In the genomic region with DNA sequence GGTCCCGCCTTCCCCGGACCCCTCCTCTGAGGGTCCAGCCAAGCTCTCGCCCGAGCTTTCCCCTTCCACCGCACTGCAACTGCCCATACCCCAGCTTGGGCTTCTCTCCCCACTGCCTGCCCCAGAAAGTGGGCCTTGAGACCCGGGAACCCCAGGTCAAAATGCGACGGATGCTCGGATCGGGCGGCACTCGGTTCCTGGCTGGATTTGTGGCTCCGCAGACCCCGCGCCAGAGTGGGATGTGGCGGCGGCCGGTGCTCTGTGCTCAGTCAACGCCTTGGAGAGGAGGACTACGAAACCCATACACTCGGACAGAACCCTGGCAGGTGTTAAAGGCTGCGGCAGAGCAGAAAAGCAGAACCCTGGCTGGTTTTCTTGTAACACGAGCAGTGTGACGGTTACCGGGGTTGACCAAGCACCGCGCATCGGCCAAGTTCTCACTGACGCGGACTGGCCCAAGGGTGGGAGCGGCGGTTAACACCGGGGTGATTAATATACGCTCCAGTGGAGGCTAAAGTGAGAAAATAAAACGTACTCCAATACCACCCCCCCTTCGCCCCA, we compare ENCODE assay signal across 9 cellular contexts. TPM values are rescaled to one million over a fixed set of nuclear protein-coding genes. Genes with fewer than 3 reads are reported as not detected.
DNase-seq lines count a peak whose midpoint lies in the region; ATAC-seq and TF ChIP-seq lines count a peak whose summit lies in the region.
"Had no signal": no experiment of that assay in that cellular context is flagged by ENCODE, and none has a peak within 500 bp of the region (broad histone marks: within the 10 kb centered on the region; RNA-seq: fewer than 3 reads in every experiment).

No MANE protein-coding gene starts in this region.

- H3K9me3 ChIP-seq in left ventricle myocardium inferior (replicated peaks): no peaks in the 10 kb centered on the region

- intact Hi-C loops in left ventricle myocardium inferior (cut with micrococcal nuclease): no loop called here

- H3K27me3 ChIP-seq in left ventricle myocardium inferior (ENCODE audit: low read depth): peaks cover 64% of the 10 kb centered on the region

- H3K4me1 ChIP-seq in left ventricle myocardium inferior: peaks cover 25% of the 10 kb centered on the region

- TF ChIP-seq CTCF in left ventricle myocardium inferior (IDR thresholded peaks at IDR 0.05; ENCODE audit: borderline replicate concordance): no peak

- H3K36me3 ChIP-seq in left ventricle myocardium inferior: no peaks in the 10 kb centered on the region

- H3K4me3 ChIP-seq in left ventricle myocardium inferior: peak overlapping the region; percentile 70
- peak overlapping the region; percentile 17 for H3K4me3 ChIP-seq in skeletal muscle cell (ENCODE audit: low read depth, low read length)

- DNase-seq in left ventricle myocardium inferior: peak; percentile 22
- DNase-seq in skeletal muscle cell (ENCODE audit: low read depth): no peak
- no peak for DNase-seq in 8988T
- no peak for DNase-seq in AG08395 (ENCODE audit: low spot score)
- DNase-seq in RPMI8226: no peak

- peak; percentile 43 for ATAC-seq in GM18907 (IDR thresholded peaks at IDR 0.05; ENCODE audit: unreplicated experiment)
- ATAC-seq in SK-N-SH treated with all-trans-retinoic acid at 6 μM for 48 hours: peak; percentile 55
- ATAC-seq in GM21515 (IDR thresholded peaks at IDR 0.05; ENCODE audit: unreplicated experiment): no peak

- no peak overlapping the region for H3K27ac ChIP-seq in left ventricle myocardium inferior (replicated peaks)
- H3K27ac ChIP-seq: epithelial cell of prostate had no signal

TF ChIP-seq in SK-N-SH treated with all-trans-retinoic acid at 6 μM for 48 hours, 23 proteins besides CTCF, POLR2A, EP300 and RAD21:
- TF ChIP-seq ZNF565 (CRISPR knock-in tag; conservative IDR thresholded peaks at IDR 0.05; ENCODE audit: low read depth): no peak
- TF ChIP-seq PPARA (CRISPR knock-in tag; IDR thresholded peaks at IDR 0.05; ENCODE audit: borderline replicate concordance): no peak
- TF ChIP-seq GLIS3 (CRISPR knock-in tag; IDR thresholded peaks at IDR 0.05): no peak
- TF ChIP-seq, protein P1, sequence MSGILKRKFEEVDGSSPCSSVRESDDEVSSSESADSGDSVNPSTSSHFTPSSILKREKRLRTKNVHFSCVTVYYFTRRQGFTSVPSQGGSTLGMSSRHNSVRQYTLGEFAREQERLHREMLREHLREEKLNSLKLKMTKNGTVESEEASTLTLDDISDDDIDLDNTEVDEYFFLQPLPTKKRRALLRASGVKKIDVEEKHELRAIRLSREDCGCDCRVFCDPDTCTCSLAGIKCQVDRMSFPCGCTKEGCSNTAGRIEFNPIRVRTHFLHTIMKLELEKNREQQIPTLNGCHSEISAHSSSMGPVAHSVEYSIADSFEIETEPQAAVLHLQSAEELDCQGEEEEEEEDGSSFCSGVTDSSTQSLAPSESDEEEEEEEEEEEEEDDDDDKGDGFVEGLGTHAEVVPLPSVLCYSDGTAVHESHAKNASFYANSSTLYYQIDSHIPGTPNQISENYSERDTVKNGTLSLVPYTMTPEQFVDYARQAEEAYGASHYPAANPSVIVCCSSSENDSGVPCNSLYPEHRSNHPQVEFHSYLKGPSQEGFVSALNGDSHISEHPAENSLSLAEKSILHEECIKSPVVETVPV (CRISPR knock-in tag; IDR thresholded peaks at IDR 0.05): no peak
- TF ChIP-seq ZFP30 (CRISPR knock-in tag; IDR thresholded peaks at IDR 0.05): no peak
- TF ChIP-seq ZNF70 (CRISPR knock-in tag; IDR thresholded peaks at IDR 0.05): no peak
- TF ChIP-seq, protein P2, sequence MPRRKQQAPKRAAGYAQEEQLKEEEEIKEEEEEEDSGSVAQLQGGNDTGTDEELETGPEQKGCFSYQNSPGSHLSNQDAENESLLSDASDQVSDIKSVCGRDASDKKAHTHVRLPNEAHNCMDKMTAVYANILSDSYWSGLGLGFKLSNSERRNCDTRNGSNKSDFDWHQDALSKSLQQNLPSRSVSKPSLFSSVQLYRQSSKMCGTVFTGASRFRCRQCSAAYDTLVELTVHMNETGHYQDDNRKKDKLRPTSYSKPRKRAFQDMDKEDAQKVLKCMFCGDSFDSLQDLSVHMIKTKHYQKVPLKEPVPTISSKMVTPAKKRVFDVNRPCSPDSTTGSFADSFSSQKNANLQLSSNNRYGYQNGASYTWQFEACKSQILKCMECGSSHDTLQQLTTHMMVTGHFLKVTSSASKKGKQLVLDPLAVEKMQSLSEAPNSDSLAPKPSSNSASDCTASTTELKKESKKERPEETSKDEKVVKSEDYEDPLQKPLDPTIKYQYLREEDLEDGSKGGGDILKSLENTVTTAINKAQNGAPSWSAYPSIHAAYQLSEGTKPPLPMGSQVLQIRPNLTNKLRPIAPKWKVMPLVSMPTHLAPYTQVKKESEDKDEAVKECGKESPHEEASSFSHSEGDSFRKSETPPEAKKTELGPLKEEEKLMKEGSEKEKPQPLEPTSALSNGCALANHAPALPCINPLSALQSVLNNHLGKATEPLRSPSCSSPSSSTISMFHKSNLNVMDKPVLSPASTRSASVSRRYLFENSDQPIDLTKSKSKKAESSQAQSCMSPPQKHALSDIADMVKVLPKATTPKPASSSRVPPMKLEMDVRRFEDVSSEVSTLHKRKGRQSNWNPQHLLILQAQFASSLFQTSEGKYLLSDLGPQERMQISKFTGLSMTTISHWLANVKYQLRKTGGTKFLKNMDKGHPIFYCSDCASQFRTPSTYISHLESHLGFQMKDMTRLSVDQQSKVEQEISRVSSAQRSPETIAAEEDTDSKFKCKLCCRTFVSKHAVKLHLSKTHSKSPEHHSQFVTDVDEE (CRISPR knock-in tag; IDR thresholded peaks at IDR 0.05): no peak
- TF ChIP-seq, protein P3, sequence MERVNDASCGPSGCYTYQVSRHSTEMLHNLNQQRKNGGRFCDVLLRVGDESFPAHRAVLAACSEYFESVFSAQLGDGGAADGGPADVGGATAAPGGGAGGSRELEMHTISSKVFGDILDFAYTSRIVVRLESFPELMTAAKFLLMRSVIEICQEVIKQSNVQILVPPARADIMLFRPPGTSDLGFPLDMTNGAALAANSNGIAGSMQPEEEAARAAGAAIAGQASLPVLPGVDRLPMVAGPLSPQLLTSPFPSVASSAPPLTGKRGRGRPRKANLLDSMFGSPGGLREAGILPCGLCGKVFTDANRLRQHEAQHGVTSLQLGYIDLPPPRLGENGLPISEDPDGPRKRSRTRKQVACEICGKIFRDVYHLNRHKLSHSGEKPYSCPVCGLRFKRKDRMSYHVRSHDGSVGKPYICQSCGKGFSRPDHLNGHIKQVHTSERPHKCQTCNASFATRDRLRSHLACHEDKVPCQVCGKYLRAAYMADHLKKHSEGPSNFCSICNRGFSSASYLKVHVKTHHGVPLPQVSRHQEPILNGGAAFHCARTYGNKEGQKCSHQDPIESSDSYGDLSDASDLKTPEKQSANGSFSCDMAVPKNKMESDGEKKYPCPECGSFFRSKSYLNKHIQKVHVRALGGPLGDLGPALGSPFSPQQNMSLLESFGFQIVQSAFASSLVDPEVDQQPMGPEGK (CRISPR knock-in tag; IDR thresholded peaks at IDR 0.05; ENCODE audit: borderline replicate concordance): no peak
- TF ChIP-seq BACH2 (CRISPR knock-in tag; IDR thresholded peaks at IDR 0.05; ENCODE audit: borderline replicate concordance): no peak
- no peak for TF ChIP-seq CSDC2 (CRISPR knock-in tag; IDR thresholded peaks at IDR 0.05)
- no peak for TF ChIP-seq ZC3H10 (CRISPR knock-in tag; IDR thresholded peaks at IDR 0.05)
- no peak for TF ChIP-seq RARB (CRISPR knock-in tag; IDR thresholded peaks at IDR 0.05)
- no peak for TF ChIP-seq ZFP3 (CRISPR knock-in tag; IDR thresholded peaks at IDR 0.05)
- no peak for TF ChIP-seq SNAI2 (CRISPR knock-in tag; IDR thresholded peaks at IDR 0.05)
- no peak for TF ChIP-seq ISL1 (CRISPR knock-in tag; IDR thresholded peaks at IDR 0.05)
- TF ChIP-seq ESRRG (CRISPR knock-in tag; IDR thresholded peaks at IDR 0.05): no peak

RNA-seq across cellular contexts. Expression of a gene that starts 0.9 kb away (rescaled TPM):
- 3.4 TPM for total RNA-seq in left ventricle myocardium inferior

RNA-seq across cellular contexts. Expression of a gene that starts 17.2 kb away (rescaled TPM):
- total RNA-seq in left ventricle myocardium inferior: 3.7 TPM
